In genomic region chr17:40301315-40301714, GRCh38 we compare ENCODE assay signal across 3 cellular contexts.
TF ChIP-seq lines count a peak whose summit lies in the region.

No MANE protein-coding gene starts in this region.

TF ChIP-seq in Ishikawa, 13 proteins besides CTCF, POLR2A, EP300 and RAD21 (continued from another document):
- TF ChIP-seq MAX (IDR thresholded peaks at IDR 0.05) = no peak
- TF ChIP-seq FOXM1 (IDR thresholded peaks at IDR 0.05; ENCODE audit: borderline replicate concordance, low read depth) = no peak

TF ChIP-seq in WTC11, 78 proteins besides CTCF, POLR2A, EP300 and RAD21 (continued from another document):
- no peak for TF ChIP-seq ZNF512 (CRISPR knock-in tag; IDR thresholded peaks at IDR 0.05; ENCODE audit: borderline replicate concordance)
- TF ChIP-seq GRHL2 (CRISPR knock-in tag; IDR thresholded peaks at IDR 0.05; ENCODE audit: insufficient replicate concordance, severe bottlenecking) = no peak
- TF ChIP-seq ZNF232 (CRISPR knock-in tag; IDR thresholded peaks at IDR 0.05) = no peak
- TF ChIP-seq SMAD3 (CRISPR knock-in tag; IDR thresholded peaks at IDR 0.05; ENCODE audit: borderline replicate concordance) = no peak
- TF ChIP-seq ZNF396 (CRISPR knock-in tag; IDR thresholded peaks at IDR 0.05; ENCODE audit: borderline replicate concordance) = no peak
- no peak for TF ChIP-seq ZBTB21 (CRISPR knock-in tag; IDR thresholded peaks at IDR 0.05; ENCODE audit: borderline replicate concordance)
- no peak for TF ChIP-seq ZMAT4 (CRISPR knock-in tag; IDR thresholded peaks at IDR 0.05)
- no peak for TF ChIP-seq ZBTB43 (CRISPR knock-in tag; IDR thresholded peaks at IDR 0.05)
- TF ChIP-seq AR (CRISPR knock-in tag; IDR thresholded peaks at IDR 0.05) = no peak
- TF ChIP-seq FOXK1 (CRISPR knock-in tag; IDR thresholded peaks at IDR 0.05) = no peak
- TF ChIP-seq ZNF423 (CRISPR knock-in tag; IDR thresholded peaks at IDR 0.05) = no peak
- TF ChIP-seq SMAD4 (CRISPR knock-in tag; IDR thresholded peaks at IDR 0.05) = no peak
- no peak for TF ChIP-seq E2F5 (CRISPR knock-in tag; IDR thresholded peaks at IDR 0.05)
- no peak for TF ChIP-seq ZSCAN18 (CRISPR knock-in tag; IDR thresholded peaks at IDR 0.05)
- no peak for TF ChIP-seq USF2 (CRISPR knock-in tag; IDR thresholded peaks at IDR 0.05)
TF ChIP-seq in WTC11: peak in this region for 0.

TF ChIP-seq in HepG2, 621 proteins besides CTCF, POLR2A, EP300 and RAD21:
- peak; percentile 99 for TF ChIP-seq ZBTB33 (CRISPR knock-in tag; IDR thresholded peaks at IDR 0.05)
- peak; percentile 42 for TF ChIP-seq SMC3 (IDR thresholded peaks at IDR 0.05; ENCODE audit: low read length)
- TF ChIP-seq STAG1 (CRISPR knock-in tag; IDR thresholded peaks at IDR 0.05) = peak; percentile 73
- no peak for TF ChIP-seq SP1 (IDR thresholded peaks at IDR 0.05)
- TF ChIP-seq SP1 (CRISPR knock-in tag; IDR thresholded peaks at IDR 0.05) = no peak
- 0 out of 2 replicates have a peak, but pooled peaks have one; percentile 22 for TF ChIP-seq PPARG (CRISPR knock-in tag; conservative IDR thresholded peaks at IDR 0.05)
- no peak for TF ChIP-seq ZNF646 (CRISPR knock-in tag; IDR thresholded peaks at IDR 0.05)
